Comparison of ENCODE assay signal across 26 cellular contexts in genomic region chr1:7382971-7383370, GRCh38.
"Had no signal": no experiment of that assay in that cellular context is flagged by ENCODE, and none has a peak within 500 bp of the region (broad histone marks: within the 10 kb centered on the region; RNA-seq: fewer than 3 reads in every experiment).

No MANE protein-coding gene starts in this region.

- H3K4me1 Mint-ChIP-seq: immature natural killer cell; memory B cell; natural killer cell; stimulated activated naive CD8-positive, alpha-beta T cell treated with anti-CD3 and anti-CD28 coated beads, Interleukin-15, amount 100 ng/mL, for 72 hours had no signal

- H3K27ac Mint-ChIP-seq: immature natural killer cell; memory B cell; natural killer cell; progenitor cell of endocrine pancreas; stimulated activated naive CD8-positive, alpha-beta T cell treated with anti-CD3 and anti-CD28 coated beads, Interleukin-15, amount 100 ng/mL, for 72 hours had no signal

- H3K9ac ChIP-seq: parathyroid adenoma had no signal

- H3K4me3 Mint-ChIP-seq: immature natural killer cell; memory B cell; natural killer cell; neural crest cell; stimulated activated naive CD8-positive, alpha-beta T cell treated with anti-CD3 and anti-CD28 coated beads, Interleukin-15, amount 100 ng/mL, for 72 hours had no signal

- H2AFZ ChIP-seq: parathyroid adenoma had no signal

- FAIRE-seq: endothelial cell of umbilical vein, frontal cortex, keratinocyte had no signal

- H3K36me3 Mint-ChIP-seq: immature natural killer cell, memory B cell, natural killer cell had no signal

- H3K4me2 ChIP-seq: smooth muscle cell had no signal

- DNase-seq: effector CD4-positive, alpha-beta T cell; esophagus squamous epithelium; hypothalamus; immature natural killer cell; natural killer cell; stimulated activated CD4-positive, alpha-beta T cell treated with anti-CD3 and anti-CD28 coated beads, Interleukin-12 subunit alpha, Interleukin-12 subunit beta, amount 100 ng/mL, for 4 hours; stimulated activated CD4-positive, alpha-beta T cell treated with anti-CD3 and anti-CD28 coated beads, Interleukin-1b, Interleukin-23, amount 100 ng/mL, for 48 hours; stimulated activated CD4-positive, alpha-beta T cell treated with anti-CD3 and anti-CD28 coated beads, Interleukin-4, amount 100 ng/mL, for 1 hour; stimulated activated CD8-positive, alpha-beta memory T cell treated with anti-CD3 and anti-CD28 coated beads, Interleukin-4, amount 100 ng/mL, for 48 hours; stimulated activated naive CD4-positive, alpha-beta T cell; stimulated activated naive CD8-positive, alpha-beta T cell treated with anti-CD3 and anti-CD28 coated beads, Interleukin-15, amount 100 ng/mL, for 72 hours; thyroid gland; trophoblast cell had no signal

- ATAC-seq: natural killer cell; sciatic nerve; stimulated activated naive CD8-positive, alpha-beta T cell treated with anti-CD3 and anti-CD28 coated beads, Interleukin-15, amount 100 ng/mL, for 72 hours had no signal

- H3K4me3 ChIP-seq: dorsolateral prefrontal cortex, esophagus squamous epithelium, lung, smooth muscle cell, suprapubic skin, thyroid gland had no signal

- H3K27ac ChIP-seq: dorsolateral prefrontal cortex, esophagus squamous epithelium, neutrophil, parathyroid adenoma, suprapubic skin, thyroid gland had no signal

- H3K9me3 ChIP-seq: esophagus squamous epithelium, neutrophil, suprapubic skin, thyroid gland had no signal

- H3K36me3 ChIP-seq: esophagus squamous epithelium, neutrophil, suprapubic skin, thyroid gland had no signal

- H3K79me2 ChIP-seq: parathyroid adenoma had no signal

- H3K27me3 ChIP-seq: dorsolateral prefrontal cortex, thyroid gland had no signal

- H3K9me3 Mint-ChIP-seq: immature natural killer cell; natural killer cell; neural crest cell; stimulated activated naive CD8-positive, alpha-beta T cell treated with anti-CD3 and anti-CD28 coated beads, Interleukin-15, amount 100 ng/mL, for 72 hours had no signal
